In the genomic region with DNA sequence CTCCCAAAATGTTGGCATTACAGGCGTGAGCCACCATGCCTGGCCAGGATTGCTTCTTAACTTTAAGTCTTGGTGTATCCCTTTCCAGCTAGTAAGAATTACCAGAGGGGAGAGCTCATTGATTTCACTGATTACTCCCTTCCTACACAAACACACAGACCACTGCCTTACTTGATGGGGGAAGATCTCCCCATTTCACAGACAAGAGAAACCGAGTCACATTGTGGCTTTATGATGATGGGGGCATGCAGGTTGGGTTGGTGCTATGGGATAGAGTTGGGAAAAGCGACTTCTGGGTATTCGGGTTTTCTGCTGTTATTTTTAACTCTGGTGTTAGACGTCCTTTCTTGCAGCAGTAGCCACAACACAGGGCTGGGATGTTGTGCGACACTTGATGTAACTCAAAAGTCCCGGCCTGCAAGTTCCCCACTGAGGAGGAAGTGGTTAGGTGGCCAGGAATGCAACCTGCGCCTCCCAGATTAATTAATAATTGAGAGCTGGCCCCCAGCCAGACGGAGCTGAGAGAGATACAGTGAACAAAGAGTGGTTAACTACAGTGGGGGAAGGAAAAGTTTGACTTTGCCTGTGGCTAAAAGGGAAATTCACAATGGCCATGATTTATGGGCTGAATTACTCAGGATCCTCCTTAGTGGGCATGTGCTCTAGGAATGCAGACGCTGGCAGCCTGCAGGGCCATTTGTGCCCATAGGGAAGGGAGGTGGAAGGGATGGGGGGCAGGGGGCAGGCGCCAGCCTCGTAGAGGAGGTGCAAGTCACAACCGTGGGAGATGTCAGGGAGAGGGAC, we compare ENCODE assay signal across 8 cellular contexts.
DNase-seq lines count a peak whose midpoint lies in the region; ATAC-seq, FAIRE-seq and TF ChIP-seq lines count a peak whose summit lies in the region.

No MANE protein-coding gene starts in this region.

- H3K27me3 ChIP-seq in heart right ventricle: peaks cover 0 to 7% (median 0%) of the 10 kb centered on the region in 7 donors

- peak; percentile 73 for DNase-seq in GM12865 (ENCODE audit: low read depth)
- DNase-seq in RCC 7860 (ENCODE audit: low spot score): peak; percentile 100
- peak in 1 of 2 donors; percentile 58 for DNase-seq in heart right ventricle
- peak; percentile 86 for DNase-seq in urothelium cell line (ENCODE audit: low spot score)
- DNase-seq in dedifferentiated amniotic fluid mesenchymal stem cell (ENCODE audit: extremely low spot score): no peak
- no peak for DNase-seq in activated T-cell treated with anti-CD3 and anti-CD28 coated beads, Interleukin-2, amount 50 U/mL, for 48 hours

- intact Hi-C loops in heart right ventricle (cut with DNase I): loop anchor here in 2 of 10 donors (2.0 to 10.0 kb wide), 3 partner anchors 61 to 148 kb away; a partner anchor contains a TSS

- H3K36me3 ChIP-seq in heart right ventricle: no peaks in the 10 kb centered on the region

- peak overlapping the region in 7 of 10 donors; percentile 35 to 96 (median 66) for H3K27ac ChIP-seq in heart right ventricle

- no peak for TF ChIP-seq CTCF in GM12865 (IDR thresholded peaks at IDR 0.05; ENCODE audit: insufficient read depth, low read depth, low read length, missing control alignments)
- no peak for TF ChIP-seq CTCF in heart right ventricle (IDR thresholded peaks at IDR 0.05)

- FAIRE-seq in RCC 7860 (lab: Jason Lieb, UNC): peak; percentile 99
- FAIRE-seq in urothelium cell line (lab: Jason Lieb, UNC): peak; percentile 97

- H3K4me3 ChIP-seq in GM12865 (ENCODE audit: low read depth, low read length): no peak overlapping the region
- no peak overlapping the region for H3K4me3 ChIP-seq in heart right ventricle

- peaks cover 39 to 87% (median 69%) of the 10 kb centered on the region in 9 donors for H3K4me1 ChIP-seq in heart right ventricle

- H3K9me3 ChIP-seq in heart right ventricle: no peaks in the 10 kb centered on the region

- 39% methylated on average over 13 of the region's 13 CpGs for WGBS in heart right ventricle, 2 donors

- ATAC-seq in HG03045 (IDR thresholded peaks at IDR 0.05; ENCODE audit: unreplicated experiment) (peak; percentile 50), heart right ventricle (peak in 3 of 8 donors; percentile 2 to 5 (median 4)), HG02571 (IDR thresholded peaks at IDR 0.05; ENCODE audit: unreplicated experiment) (no peak)

Comparison
In these comparisons a context has a peak if more than half of its experiments do, and no peak if none do; other contexts are left out.
1. DNase-seq: peak in GM12865 (single experiment), RCC 7860 (single experiment) and urothelium cell line (single experiment); none in dedifferentiated amniotic fluid mesenchymal stem cell (single experiment) and activated T-cell treated with anti-CD3 and anti-CD28 coated beads, Interleukin-2, amount 50 U/mL, for 48 hours (0 of 2).